In genomic region chr2:216663106-216663505, GRCh38 we compare ENCODE assay signal across 28 cellular contexts. TPM values are rescaled to one million over a fixed set of nuclear protein-coding genes. Genes with fewer than 3 reads are reported as not detected.
"Had no signal": no experiment of that assay in that cellular context is flagged by ENCODE, and none has a peak within 500 bp of the region (broad histone marks: within the 10 kb centered on the region; RNA-seq: fewer than 3 reads in every experiment).

No MANE protein-coding gene starts in this region.

- DNase-seq: activated B cell treated with CpG ODN at 0.5 μM for 24 hours; activated CD4-positive, alpha-beta T cell treated with anti-CD3 and anti-CD28 coated beads for 48 hours; activated CD4-positive, alpha-beta T cell treated with anti-CD3 and anti-CD28 coated beads, Interleukin-2, amount 50 U/mL, for 1 hour; activated CD4-positive, alpha-beta T cell treated with anti-CD3 and anti-CD28 coated beads, Interleukin-2, amount 50 U/mL, for 48 hours; activated CD8-positive, alpha-beta memory T cell treated with anti-CD3 and anti-CD28 coated beads for 24 hours; activated CD8-positive, alpha-beta T cell treated with anti-CD3 and anti-CD28 coated beads for 36 hours; activated effector memory CD4-positive, alpha-beta T cell treated with Interleukin-2 at 50 U/mL for 16 hours; activated gamma-delta T cell treated with Interleukin-2 at 50 U/mL for 16 hours; activated naive CD4-positive, alpha-beta T cell treated with anti-CD3 and anti-CD28 coated beads, Interleukin-2, amount 50 U/mL, for 16 hours; activated naive CD4-positive, alpha-beta T cell treated with Interleukin-2 at 50 U/mL for 16 hours; activated T-cell treated with anti-CD3 and anti-CD28 coated beads, Interleukin-2, amount 50 U/mL, for 4 hours; amniotic stem cell; anterior cingulate cortex; caudate nucleus; colonic mucosa; effector CD8-positive, alpha-beta T cell; esophagus squamous epithelium; foreskin melanocyte; head of caudate nucleus; T-helper 17 cell; T1000; WERI-Rb-1 had no signal

- H3K4me3 ChIP-seq: colonic mucosa, esophagus squamous epithelium had no signal

- H3K27me3 ChIP-seq: colonic mucosa, esophagus squamous epithelium had no signal

- ATAC-seq: activated CD4-positive, CD25-positive, alpha-beta regulatory T cell treated with anti-CD3 and anti-CD28 coated beads, Interleukin-2, amount 50 U/mL, for 24 hours; activated CD8-positive, alpha-beta T cell treated with anti-CD3 and anti-CD28 coated beads for 36 hours; activated T-cell treated with anti-CD3 and anti-CD28 coated beads, Interleukin-2, amount 50 U/mL, for 4 hours; activated T-helper 17 cell treated with anti-CD3 and anti-CD28 coated beads, Interleukin-2, amount 50 U/mL, for 72 hours; T-helper 17 cell had no signal

- FAIRE-seq: astrocyte, endometrium, endothelial cell of umbilical vein had no signal

- H3K36me3 ChIP-seq: colonic mucosa, WERI-Rb-1 had no signal

- H3K27ac ChIP-seq: colonic mucosa, epithelial cell of prostate, esophagus squamous epithelium, WERI-Rb-1 had no signal

- H3K4me1 ChIP-seq: colonic mucosa had no signal

- H3K9me3 ChIP-seq: colonic mucosa, esophagus squamous epithelium had no signal

RNA-seq across cellular contexts. Expression of gene IGFBP2, which starts 29.9 kb away (rescaled TPM):
- total RNA-seq: activated B cell treated with CpG ODN at 0.5 μM for 24 hours had no signal

RNA-seq across cellular contexts. Expression of gene IGFBP5, which starts 32.2 kb away (rescaled TPM):
- total RNA-seq: activated B cell treated with CpG ODN at 0.5 μM for 24 hours; activated CD8-positive, alpha-beta T cell treated with anti-CD3 and anti-CD28 coated beads for 36 hours; activated T-helper 17 cell treated with anti-CD3 and anti-CD28 coated beads, Interleukin-2, amount 50 U/mL, for 72 hours; endothelial cell of umbilical vein; T-helper 17 cell had no signal
